In genomic region chr12:55716582-55717396, GRCh38 we compare ENCODE assay signal across 8 cellular contexts. TPM values are rescaled to one million over a fixed set of nuclear protein-coding genes. Genes with fewer than 3 reads are reported as not detected.
DNase-seq lines count a peak whose midpoint lies in the region; ATAC-seq and TF ChIP-seq lines count a peak whose summit lies in the region.

No MANE protein-coding gene starts in this region.

- H3K27ac Mint-ChIP-seq in activated CD4-positive, alpha-beta memory T cell treated with anti-CD3 and anti-CD28 coated beads, Interleukin-2, amount 10 ng/mL, durations not matched to agents 7 days and 5 days = peak overlapping the region; percentile 93

- H3K36me3 Mint-ChIP-seq in activated CD4-positive, alpha-beta memory T cell treated with anti-CD3 and anti-CD28 coated beads, Interleukin-2, amount 10 ng/mL, durations not matched to agents 7 days and 5 days (ENCODE audit: low read depth) = peaks cover 27% of the 10 kb centered on the region

- H3K36me3 ChIP-seq in iPS-15b (ENCODE audit: control insufficient read depth, insufficient read depth, low read length) = no peaks in the 10 kb centered on the region

- H3K27ac ChIP-seq in substantia nigra (ENCODE audit: low read depth, low read length, poor library complexity, severe bottlenecking) = peak overlapping the region; percentile 84

- H3K27me3 Mint-ChIP-seq in activated CD4-positive, alpha-beta memory T cell treated with anti-CD3 and anti-CD28 coated beads, Interleukin-2, amount 10 ng/mL, durations not matched to agents 7 days and 5 days = peaks cover 8% of the 10 kb centered on the region

- CTCF ChIA-PET in activated CD4-positive, alpha-beta memory T cell treated with anti-CD3 and anti-CD28 coated beads, Interleukin-2, amount 10 ng/mL, durations not matched to agents 7 days and 5 days (lab: Charles Lee) = interaction anchor here (1.1 to 3.7 kb wide), 8 partner anchors 8 to 279 kb away, joined by 3 to 33 read pairs (median 5); no protein-coding TSS in a partner anchor

- POLR2A ChIA-PET in activated CD4-positive, alpha-beta memory T cell treated with anti-CD3 and anti-CD28 coated beads, Interleukin-2, amount 10 ng/mL, durations not matched to agents 7 days and 5 days (lab: Charles Lee) = interaction anchor here (0.8 to 9.2 kb wide), 14 partner anchors 8 to 1362 kb away, joined by 3 to 84 read pairs (median 6); partner anchors contain the start of genes CD63, NCKAP1L, NEMP1 and ORMDL2

- H3K9me3 Mint-ChIP-seq in activated CD4-positive, alpha-beta memory T cell treated with anti-CD3 and anti-CD28 coated beads, Interleukin-2, amount 10 ng/mL, durations not matched to agents 7 days and 5 days = no peaks in the 10 kb centered on the region

- peaks cover 6% of the 10 kb centered on the region for H3K27me3 ChIP-seq in iPS-15b (ENCODE audit: control insufficient read depth, insufficient read depth, low read length)

- peaks cover 57% of the 10 kb centered on the region for H3K4me1 Mint-ChIP-seq in activated CD4-positive, alpha-beta memory T cell treated with anti-CD3 and anti-CD28 coated beads, Interleukin-2, amount 10 ng/mL, durations not matched to agents 7 days and 5 days

- H3K4me3 ChIP-seq in iPS-15b (ENCODE audit: low read depth, low read length) = peak overlapping the region; percentile 90

- H3K9me3 ChIP-seq in iPS-15b (ENCODE audit: control insufficient read depth, insufficient read depth, low read length) = no peaks in the 10 kb centered on the region

- H3K4me1 ChIP-seq in iPS-15b (ENCODE audit: control insufficient read depth, insufficient read depth, low read length) = peaks cover 17% of the 10 kb centered on the region

- ATAC-seq in HG03439 (IDR thresholded peaks at IDR 0.05; ENCODE audit: unreplicated experiment) (peak; percentile 23), HG02763 (IDR thresholded peaks at IDR 0.05; ENCODE audit: unreplicated experiment) (no peak)

- no peak for TF ChIP-seq CTCF in GM10266 (IDR thresholded peaks at IDR 0.05; ENCODE audit: control insufficient read depth, insufficient read depth, low read depth, missing control alignments)

- peak overlapping the region; percentile 94 for H3K4me3 Mint-ChIP-seq in activated CD4-positive, alpha-beta memory T cell treated with anti-CD3 and anti-CD28 coated beads, Interleukin-2, amount 10 ng/mL, durations not matched to agents 7 days and 5 days

- H3K9ac ChIP-seq in iPS-15b (ENCODE audit: low read depth, low read length) = peak overlapping the region; percentile 62

- DNase-seq in DMS 273 (lab: John Stamatoyannopoulos, UW; ENCODE audit: unreplicated experiment) = peak; percentile 98
- DNase-seq in activated CD4-positive, alpha-beta memory T cell treated with anti-CD3 and anti-CD28 coated beads, Interleukin-2, amount 10 ng/mL, durations not matched to agents 7 days and 5 days = no peak
- DNase-seq in substantia nigra (lab: John Stamatoyannopoulos, UW) = no peak
- DNase-seq in GM10266 (ENCODE audit: extremely low spot score) = no peak
- DNase-seq in NCI-H128 (lab: John Stamatoyannopoulos, UW; ENCODE audit: unreplicated experiment) = no peak

RNA-seq across cellular contexts. Expression of gene BLOC1S1, which starts 0.9 kb away (rescaled TPM):
- total RNA-seq in activated CD4-positive, alpha-beta memory T cell treated with anti-CD3 and anti-CD28 coated beads, Interleukin-2, amount 10 ng/mL, durations not matched to agents 7 days and 5 days = 100 to 1,000 TPM; 156 to 162 TPM

RNA-seq across cellular contexts. Expression of gene RDH5, which starts 3.4 kb away (rescaled TPM):
- 10 to 100 TPM in 1 of 2 experiments, 1 to 10 TPM in 1; 9.5 to 10.5 TPM for total RNA-seq in activated CD4-positive, alpha-beta memory T cell treated with anti-CD3 and anti-CD28 coated beads, Interleukin-2, amount 10 ng/mL, durations not matched to agents 7 days and 5 days

RNA-seq across cellular contexts. Expression of gene ITGA7, which starts 9.1 kb away (rescaled TPM):
- 1 to 10 TPM; 1.9 to 2.0 TPM for total RNA-seq in activated CD4-positive, alpha-beta memory T cell treated with anti-CD3 and anti-CD28 coated beads, Interleukin-2, amount 10 ng/mL, durations not matched to agents 7 days and 5 days

RNA-seq across cellular contexts. Expression of gene CD63, which starts 12.0 kb away (rescaled TPM):
- total RNA-seq in activated CD4-positive, alpha-beta memory T cell treated with anti-CD3 and anti-CD28 coated beads, Interleukin-2, amount 10 ng/mL, durations not matched to agents 7 days and 5 days = 100 to 1,000 TPM; 177 to 185 TPM

RNA-seq across cellular contexts. Expression of gene GDF11, which starts 26.1 kb away (rescaled TPM):
- 1 to 10 TPM; 7.2 to 7.9 TPM for total RNA-seq in activated CD4-positive, alpha-beta memory T cell treated with anti-CD3 and anti-CD28 coated beads, Interleukin-2, amount 10 ng/mL, durations not matched to agents 7 days and 5 days
